ENCODE assay signal across 8 cellular contexts in genomic region chr6:28683945-28684538, GRCh38.
A peak's percentile ranks its signal among the peaks of the same experiment; 100 is the strongest.
DNase-seq lines count a peak whose midpoint lies in the region; ATAC-seq, FAIRE-seq and TF ChIP-seq lines count a peak whose summit lies in the region.

No MANE protein-coding gene starts in this region.

- CTCF ChIA-PET in Caco-2 (lab: Charles Lee) (no interaction called here), MCF 10A (lab: Yijun Ruan, JAX) (interaction anchor here (0.6 to 2.2 kb wide), 15 partner anchors 27 to 956 kb away, joined by 3 to 12 read pairs (median 4); no protein-coding TSS in a partner anchor)

- no peak for TF ChIP-seq POLR2A in H54 (IDR thresholded peaks at IDR 0.05; ENCODE audit: low read depth, low read length)

- WGBS in lung, 2 donors = 40 to 42% methylated on average over 9 of the region's 9 CpGs

- peaks cover 11% of the 10 kb centered on the region for H3K36me3 Mint-ChIP-seq in Caco-2 (ENCODE audit: insufficient read depth, unreplicated experiment)
- no peaks in the 10 kb centered on the region for H3K36me3 Mint-ChIP-seq in MCF 10A (ENCODE audit: insufficient read depth, unreplicated experiment)

- no peaks in the 10 kb centered on the region for H3K27me3 Mint-ChIP-seq in Caco-2 (ENCODE audit: insufficient read depth, unreplicated experiment)
- no peaks in the 10 kb centered on the region for H3K27me3 Mint-ChIP-seq in MCF 10A (ENCODE audit: insufficient read depth, unreplicated experiment)

- H3K27ac ChIP-seq in lung (ENCODE audit: low read depth in 1 of 2, low read length in 1 of 2) = no peak overlapping the region

- H3K27ac Mint-ChIP-seq in Caco-2 (ENCODE audit: unreplicated experiment) = no peak overlapping the region
- H3K27ac Mint-ChIP-seq in MCF 10A (ENCODE audit: low read depth, unreplicated experiment) = no peak overlapping the region

- POLR2A ChIA-PET in Caco-2 (lab: Charles Lee) (no interaction called here), MCF 10A (lab: Yijun Ruan, JAX) (interaction anchor here (0.7 kb wide), 1 partner anchor 188 kb away, joined by 3 read pairs; no protein-coding TSS in a partner anchor)

- BruUV-seq in Caco-2 (replicated peaks; lab: Mats Ljungman, UMichigan) (no TSS peak), MCF 10A (replicated peaks; lab: Mats Ljungman, UMichigan) (no TSS peak)

- DNase-seq in Caco-2 (peak; percentile 49 to 65), H54 (ENCODE audit: insufficient read length, low spot score) (no peak), NCI-H748 treated with DMSO at 0.1 percent for 48 hours (lab: John Stamatoyannopoulos, UW) (peak; percentile 87), MCF 10A (ENCODE audit: unreplicated experiment) (peak; percentile 70), lung (ENCODE audit: low spot score) (no peak)

- peak overlapping the region; percentile 16; the same call in 1 of the 2 replicates for H3K4me3 ChIP-seq in Caco-2 (ENCODE audit: low read depth, low read length)
- H3K4me3 ChIP-seq in lung = no peak overlapping the region

- TF ChIP-seq CTCF in Caco-2 (IDR thresholded peaks at IDR 0.05; ENCODE audit: insufficient read depth in 1 of 2, low read depth in 1 of 2, low read length in 1 of 2, severe bottlenecking in 1 of 2, unreplicated experiment in 1 of 2) (peak; percentile 63 to 72), MCF 10A (IDR thresholded peaks at IDR 0.05; ENCODE audit: unreplicated experiment) (peak; percentile 77), lung (IDR thresholded peaks at IDR 0.05; ENCODE audit: control extremely low read depth, extremely low read depth) (peak; percentile 19)

- intact Hi-C loops in Caco-2 (cut with micrococcal nuclease; ENCODE audit: unreplicated experiment) (loop anchor here (1.0 to 5.0 kb wide), 4 partner anchors 77 to 290 kb away; no protein-coding TSS in a partner anchor), MCF 10A (cut with micrococcal nuclease) (loop anchor here (1.0 to 10.0 kb wide), 6 partner anchors 95 to 539 kb away; partner anchors contain the start of gene ZKSCAN8)

- H3K9me3 ChIP-seq in Caco-2 (no peaks in the 10 kb centered on the region), lung (ENCODE audit: control insufficient read depth in 2 of 2, insufficient read depth in 1 of 2, low read length in 1 of 2) (no peaks in the 10 kb centered on the region)

- no peaks in the 10 kb centered on the region for H3K27me3 ChIP-seq in Caco-2 (replicated peaks; ENCODE audit: control insufficient read depth, insufficient read depth, low read length)
- H3K27me3 ChIP-seq in lung (ENCODE audit: control insufficient read depth, insufficient read depth) = no peaks in the 10 kb centered on the region

- no peaks in the 10 kb centered on the region for H3K9me3 Mint-ChIP-seq in Caco-2 (ENCODE audit: unreplicated experiment)
- H3K9me3 Mint-ChIP-seq in MCF 10A (ENCODE audit: unreplicated experiment) = no peaks in the 10 kb centered on the region

- H3K4me1 ChIP-seq in Caco-2 (peaks cover 18% of the 10 kb centered on the region), lung (ENCODE audit: control insufficient read depth in 2 of 2, insufficient read depth in 2 of 2, low read length in 2 of 2) (no peaks in the 10 kb centered on the region)

- H3K36me3 ChIP-seq in Caco-2 (ENCODE audit: control insufficient read depth, insufficient read depth, low read length) = no peaks in the 10 kb centered on the region
- H3K36me3 ChIP-seq in lung (ENCODE audit: control insufficient read depth in 2 of 2, insufficient read depth in 2 of 2, low read length in 2 of 2) = no peaks in the 10 kb centered on the region

- peak overlapping the region; percentile 73 for H3K4me3 Mint-ChIP-seq in Caco-2 (ENCODE audit: unreplicated experiment)
- no peak overlapping the region for H3K4me3 Mint-ChIP-seq in MCF 10A (ENCODE audit: unreplicated experiment)

- H3K4me1 Mint-ChIP-seq in Caco-2 (ENCODE audit: low read depth, unreplicated experiment) (peaks cover 44% of the 10 kb centered on the region), MCF 10A (ENCODE audit: insufficient read depth, unreplicated experiment) (peaks cover 19% of the 10 kb centered on the region)

- no peak for ATAC-seq in lung (ENCODE audit: insufficient read depth, low FRiP score)
- ATAC-seq in HG02798 (IDR thresholded peaks at IDR 0.05; ENCODE audit: poor library complexity, unreplicated experiment) = no peak
- no peak for ATAC-seq in HG02870 (IDR thresholded peaks at IDR 0.05; ENCODE audit: unreplicated experiment)
- no peak for ATAC-seq in HG03442 (IDR thresholded peaks at IDR 0.05; ENCODE audit: unreplicated experiment)

- FAIRE-seq in H54 (lab: Jason Lieb, UNC) = peak; percentile 92

Comparison
In these comparisons a context has a peak if more than half of its experiments do, and no peak if none do; other contexts are left out.
1. DNase-seq: peak in Caco-2 (2 of 2), NCI-H748 treated with DMSO at 0.1 percent for 48 hours (single experiment) and MCF 10A (single experiment); none in H54 (single experiment) and lung (single experiment).
2. CTCF ChIP-seq: peak in every context shown above with its lines; median percentile 77 in MCF 10A; 68 in Caco-2; 19 in lung.